ENCODE assay signal across 9 cellular contexts in the genomic region with DNA sequence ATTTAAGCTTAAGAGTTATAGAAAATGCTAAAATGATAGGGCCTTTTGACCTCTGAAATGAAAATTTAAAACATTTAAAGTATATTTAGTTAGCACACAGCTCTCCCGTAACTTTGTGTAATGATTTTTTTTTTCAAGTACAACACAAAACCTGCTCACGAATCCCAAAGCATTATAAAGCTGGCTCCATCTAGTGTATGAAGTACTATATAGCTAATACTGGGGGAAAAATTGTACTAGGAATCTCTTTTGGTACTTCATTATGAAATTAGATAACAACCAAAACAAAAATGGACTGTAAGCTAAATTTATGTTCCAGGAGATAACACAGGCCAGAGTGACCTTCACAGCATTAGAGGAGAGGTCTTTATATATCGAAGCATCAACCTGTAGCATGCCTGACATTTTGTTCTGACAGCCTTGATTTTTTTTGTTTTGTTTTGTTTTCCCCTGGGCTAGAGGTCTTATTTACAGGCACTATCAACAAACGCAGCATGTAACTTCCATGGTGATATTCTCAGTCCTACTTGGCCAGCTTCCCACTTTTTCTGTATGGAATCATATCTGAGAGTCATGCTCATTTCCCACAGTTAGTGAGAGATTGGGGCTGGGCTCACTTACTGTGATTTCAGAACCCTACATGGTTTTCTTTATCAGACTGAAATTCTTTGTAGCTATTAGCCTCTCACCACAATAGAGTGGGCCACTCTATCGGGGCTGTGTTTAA.
DNase-seq lines count a peak whose midpoint lies in the region; ATAC-seq, FAIRE-seq and TF ChIP-seq lines count a peak whose summit lies in the region.
"Had no signal": no experiment of that assay in that cellular context is flagged by ENCODE, and none has a peak within 500 bp of the region (broad histone marks: within the 10 kb centered on the region; RNA-seq: fewer than 3 reads in every experiment).

No MANE protein-coding gene starts in this region.

- no peak overlapping the region for H2AFZ ChIP-seq in GM23248
- H2AFZ ChIP-seq in GM23338 = no peak overlapping the region

- H3F3A ChIP-seq in GM23248 (ENCODE audit: insufficient read depth) = no peaks in the 10 kb centered on the region
- H3F3A ChIP-seq in GM23338 (replicated peaks; ENCODE audit: low read depth) = no peaks in the 10 kb centered on the region

- no peaks in the 10 kb centered on the region for H3K9me3 ChIP-seq in GM23248 (ENCODE audit: low read depth)
- no peaks in the 10 kb centered on the region for H3K9me3 ChIP-seq in aorta (ENCODE audit: control insufficient read depth, low read length)

- H3K4me1 Mint-ChIP-seq in GM23338 = peaks cover 6% of the 10 kb centered on the region; the same call in 1 of the 3 replicates

- H3K4me2 ChIP-seq in GM23248 (ENCODE audit: unreplicated experiment) (no peak overlapping the region), GM23338 (no peak overlapping the region)

- no peaks in the 10 kb centered on the region for H3K9me3 Mint-ChIP-seq in GM23338

- H3K4me1 ChIP-seq in GM23248 (ENCODE audit: insufficient read depth) = no peaks in the 10 kb centered on the region
- peaks cover 2 to 5% of the 10 kb centered on the region in 2 donors for H3K4me1 ChIP-seq in aorta (ENCODE audit: control insufficient read depth in 1 of 2, insufficient read depth in 2 of 2, low read length in 2 of 2)
- H3K4me1 ChIP-seq in GM23338 (ENCODE audit: insufficient read depth) = no peaks in the 10 kb centered on the region

- TF ChIP-seq CTCF in GM23338 (conservative IDR thresholded peaks at IDR 0.05; ENCODE audit: low read depth in 2 of 2) = peak in 1 of 2 experiments; percentile 33; a peak in 3 of 4 replicates

- H3K27ac ChIP-seq in GM23248 (no peak overlapping the region), aorta (ENCODE audit: low read depth in 1 of 2, low read length in 2 of 2) (no peak overlapping the region), GM23338 (ENCODE audit: low read depth) (no peak overlapping the region)

- in situ Hi-C loops in GM23248 (cut with MboI) = loop anchor here (25.0 kb wide), 1 partner anchor 168 kb away; no protein-coding TSS in a partner anchor

- no peak overlapping the region for H3K9ac ChIP-seq in GM23248

- H3K27ac Mint-ChIP-seq in GM23338 = no peak overlapping the region

- no peak for FAIRE-seq in frontal cortex (lab: Jason Lieb, UNC)

- peak; percentile 71 for DNase-seq in GM23248
- peak; percentile 42 for DNase-seq in SW480 (ENCODE audit: low spot score)
- peak; percentile 12 to 18 for DNase-seq in frontal cortex (ENCODE audit: low spot score in 2 of 2)
- peak; percentile 60 for DNase-seq in renal cortical epithelial cell (ENCODE audit: low read depth)
- no peak for DNase-seq in aorta
- no peak for DNase-seq in GM23338 (ENCODE audit: low spot score)
- DNase-seq: stimulated activated CD4-positive, alpha-beta T cell treated with anti-CD3 and anti-CD28 coated beads, Interleukin-4, amount 100 ng/mL, for 1 hour had no signal

- intact Hi-C loops in aorta (cut with DNase I) = loop anchor here in 1 of 2 donors (2.0 kb wide), 1 partner anchor 165 kb away; no protein-coding TSS in a partner anchor

- H3K27me3 ChIP-seq in GM23248 (replicated peaks; ENCODE audit: insufficient read depth) (peaks cover 6% of the 10 kb centered on the region; the same call in 1 of the 2 replicates), aorta (ENCODE audit: control insufficient read depth in 1 of 2, insufficient read depth in 2 of 2, low read length in 1 of 2) (no peaks in the 10 kb centered on the region), GM23338 (ENCODE audit: insufficient read depth) (no peaks in the 10 kb centered on the region)

- no peaks in the 10 kb centered on the region for H3K27me3 Mint-ChIP-seq in GM23338 (ENCODE audit: insufficient read depth, low read depth, poor library complexity)

- no peak overlapping the region for H3K4me3 Mint-ChIP-seq in GM23338

- no peaks in the 10 kb centered on the region for H3K36me3 ChIP-seq in GM23248 (ENCODE audit: low read depth)
- no peaks in the 10 kb centered on the region for H3K36me3 ChIP-seq in aorta (ENCODE audit: control insufficient read depth in 1 of 2, insufficient read depth in 2 of 2, low read length in 1 of 2)
- no peaks in the 10 kb centered on the region for H3K36me3 ChIP-seq in GM23338 (ENCODE audit: insufficient read depth)

- 27 to 31% methylated on average over 5 of the region's 5 CpGs for WGBS in GM23248 (ENCODE audit: low coverage in 1 of 2, low lambda C conversion rate in 2 of 2, missing lambda C conversion rate in 2 of 2), 2 experiments
- WGBS in aorta, 2 donors = 11 to 13% methylated on average over 5 of the region's 5 CpGs

- H3K36me3 Mint-ChIP-seq in GM23338 (ENCODE audit: low read depth) = no peaks in the 10 kb centered on the region

- H3K9me2 ChIP-seq in GM23248 (ENCODE audit: insufficient read depth) (no peaks in the 10 kb centered on the region), GM23338 (ENCODE audit: insufficient read depth) (no peaks in the 10 kb centered on the region)

- no peak for ATAC-seq in HG02870 (IDR thresholded peaks at IDR 0.05; ENCODE audit: unreplicated experiment)
- no peak for ATAC-seq in aorta (ENCODE audit: low FRiP score)
- ATAC-seq in HG02798 (IDR thresholded peaks at IDR 0.05; ENCODE audit: poor library complexity, unreplicated experiment) = no peak
- ATAC-seq in GM23338 = no peak

- no peaks in the 10 kb centered on the region for H4K20me1 ChIP-seq in GM23248 (ENCODE audit: insufficient read depth)
- H4K20me1 ChIP-seq in GM23338 (replicated peaks; ENCODE audit: insufficient read depth) = no peaks in the 10 kb centered on the region

- H3K4me3 ChIP-seq in GM23248 = no peak overlapping the region
- no peak overlapping the region for H3K4me3 ChIP-seq in aorta (ENCODE audit: low read length in 2 of 2)
- H3K4me3 ChIP-seq in GM23338 = no peak overlapping the region

- H3K79me2 ChIP-seq in GM23248 (ENCODE audit: insufficient read depth) (no peaks in the 10 kb centered on the region), GM23338 (replicated peaks; ENCODE audit: insufficient read depth) (no peaks in the 10 kb centered on the region)

TF ChIP-seq in GM23338, 12 proteins besides CTCF, POLR2A, EP300 and RAD21 (continues in another document):
- TF ChIP-seq EZH2phosphoT487 (IDR thresholded peaks at IDR 0.05; ENCODE audit: unreplicated experiment) (no peak), POLR2AphosphoS5 (IDR thresholded peaks at IDR 0.05; ENCODE audit: low read depth) (no peak), NANOG (IDR thresholded peaks at IDR 0.05; ENCODE audit: borderline replicate concordance) (no peak)
- TF ChIP-seq, protein P1, sequence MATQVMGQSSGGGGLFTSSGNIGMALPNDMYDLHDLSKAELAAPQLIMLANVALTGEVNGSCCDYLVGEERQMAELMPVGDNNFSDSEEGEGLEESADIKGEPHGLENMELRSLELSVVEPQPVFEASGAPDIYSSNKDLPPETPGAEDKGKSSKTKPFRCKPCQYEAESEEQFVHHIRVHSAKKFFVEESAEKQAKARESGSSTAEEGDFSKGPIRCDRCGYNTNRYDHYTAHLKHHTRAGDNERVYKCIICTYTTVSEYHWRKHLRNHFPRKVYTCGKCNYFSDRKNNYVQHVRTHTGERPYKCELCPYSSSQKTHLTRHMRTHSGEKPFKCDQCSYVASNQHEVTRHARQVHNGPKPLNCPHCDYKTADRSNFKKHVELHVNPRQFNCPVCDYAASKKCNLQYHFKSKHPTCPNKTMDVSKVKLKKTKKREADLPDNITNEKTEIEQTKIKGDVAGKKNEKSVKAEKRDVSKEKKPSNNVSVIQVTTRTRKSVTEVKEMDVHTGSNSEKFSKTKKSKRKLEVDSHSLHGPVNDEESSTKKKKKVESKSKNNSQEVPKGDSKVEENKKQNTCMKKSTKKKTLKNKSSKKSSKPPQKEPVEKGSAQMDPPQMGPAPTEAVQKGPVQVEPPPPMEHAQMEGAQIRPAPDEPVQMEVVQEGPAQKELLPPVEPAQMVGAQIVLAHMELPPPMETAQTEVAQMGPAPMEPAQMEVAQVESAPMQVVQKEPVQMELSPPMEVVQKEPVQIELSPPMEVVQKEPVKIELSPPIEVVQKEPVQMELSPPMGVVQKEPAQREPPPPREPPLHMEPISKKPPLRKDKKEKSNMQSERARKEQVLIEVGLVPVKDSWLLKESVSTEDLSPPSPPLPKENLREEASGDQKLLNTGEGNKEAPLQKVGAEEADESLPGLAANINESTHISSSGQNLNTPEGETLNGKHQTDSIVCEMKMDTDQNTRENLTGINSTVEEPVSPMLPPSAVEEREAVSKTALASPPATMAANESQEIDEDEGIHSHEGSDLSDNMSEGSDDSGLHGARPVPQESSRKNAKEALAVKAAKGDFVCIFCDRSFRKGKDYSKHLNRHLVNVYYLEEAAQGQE (IDR thresholded peaks at IDR 0.05; ENCODE audit: unreplicated experiment) = no peak

Comparison
In these comparisons a context has a peak if more than half of its experiments do, and no peak if none do; other contexts are left out.
1. DNase-seq: peak in GM23248 (single experiment), SW480 (single experiment), frontal cortex (2 of 2) and renal cortical epithelial cell (single experiment); none in aorta (0 of 2) and GM23338 (single experiment).